ENCODE assay signal across 16 cellular contexts in genomic region chr18:47870605-47871004, GRCh38. TPM values are rescaled to one million over a fixed set of nuclear protein-coding genes. Genes with fewer than 3 reads are reported as not detected.
DNase-seq lines count a peak whose midpoint lies in the region; ATAC-seq, FAIRE-seq and TF ChIP-seq lines count a peak whose summit lies in the region.
"Had no signal": no experiment of that assay in that cellular context is flagged by ENCODE, and none has a peak within 500 bp of the region (broad histone marks: within the 10 kb centered on the region; RNA-seq: fewer than 3 reads in every experiment).

No MANE protein-coding gene starts in this region.

- intact Hi-C loops in endothelial cell of umbilical vein (cut with micrococcal nuclease) = no loop called here

- H3K9me1 ChIP-seq in endothelial cell of umbilical vein (replicated peaks; ENCODE audit: control insufficient read depth, extremely low read depth, insufficient read depth, low read length) = peaks cover 6% of the 10 kb centered on the region

- peaks cover 55% of the 10 kb centered on the region for H3K4me1 Mint-ChIP-seq in activated naive CD8-positive, alpha-beta T cell (ENCODE audit: low read depth)
- H3K4me1 Mint-ChIP-seq in activated naive CD8-positive, alpha-beta T cell treated with anti-CD3 and anti-CD28 coated beads for 36 hours = peaks cover 37% of the 10 kb centered on the region
- H3K4me1 Mint-ChIP-seq in stimulated activated effector memory CD8-positive, alpha-beta T cell treated with anti-CD3 and anti-CD28 coated beads, Interleukin-12 subunit alpha, Interleukin-12 subunit beta, amount 100 ng/mL, for 72 hours = peaks cover 27% of the 10 kb centered on the region

- H4K20me1 ChIP-seq in OCI-LY3 (ENCODE audit: insufficient read depth, low read length) (peaks cover 40% of the 10 kb centered on the region), endothelial cell of umbilical vein (replicated peaks; ENCODE audit: control insufficient read depth, extremely low read depth, insufficient read depth, low read length) (no peaks in the 10 kb centered on the region)

- peak overlapping the region; percentile 41 for H3K27ac Mint-ChIP-seq in activated naive CD8-positive, alpha-beta T cell
- no peak overlapping the region for H3K27ac Mint-ChIP-seq in activated naive CD8-positive, alpha-beta T cell treated with anti-CD3 and anti-CD28 coated beads for 36 hours
- H3K27ac Mint-ChIP-seq in stimulated activated effector memory CD8-positive, alpha-beta T cell treated with anti-CD3 and anti-CD28 coated beads, Interleukin-12 subunit alpha, Interleukin-12 subunit beta, amount 100 ng/mL, for 72 hours = peak overlapping the region; percentile 15
- H3K27ac Mint-ChIP-seq: dendritic cell treated with granulocyte-macrophage colony-stimulating factor and Interleukin-4, amounts not matched to agents 40 ng/mL and 50 ng/mL, for 4 days had no signal

- no peak for FAIRE-seq in endothelial cell of umbilical vein (lab: Jason Lieb, UNC)

- H3K4me1 ChIP-seq in OCI-LY3 (ENCODE audit: low read length) (no peaks in the 10 kb centered on the region), endothelial cell of umbilical vein (ENCODE audit: control insufficient read depth, extremely low read depth, insufficient read depth, low read length) (peaks cover 2% of the 10 kb centered on the region)

- dilution Hi-C loops in endothelial cell of umbilical vein (cut with MboI; ENCODE audit: extremely low pct_ligation_motif_present, low sequenced_read_pairs) = no loop called here

- BruUV-seq in endothelial cell of umbilical vein (replicated peaks; lab: Mats Ljungman, UMichigan) = no TSS peak

- peak; percentile 38 for TF ChIP-seq CTCF in OCI-LY3 (IDR thresholded peaks at IDR 0.05; ENCODE audit: low read depth, low read length)
- TF ChIP-seq CTCF in endothelial cell of umbilical vein (IDR thresholded peaks at IDR 0.05; ENCODE audit: extremely low read depth in 1 of 2, insufficient read depth in 1 of 2, low read depth in 1 of 2, low read length in 2 of 2) = no peak

- POLR2A ChIA-PET in endothelial cell of umbilical vein (lab: Charles Lee) = interaction anchor here (0.6 kb wide), 1 partner anchor 19 kb away, joined by 3 read pairs; no protein-coding TSS in a partner anchor

- H3K79me2 ChIP-seq in OCI-LY3 (ENCODE audit: low read length) = peaks cover 19% of the 10 kb centered on the region
- peaks cover 34% of the 10 kb centered on the region for H3K79me2 ChIP-seq in endothelial cell of umbilical vein (ENCODE audit: control insufficient read depth, insufficient read depth, low read length)

- H3K4me2 ChIP-seq in OCI-LY3 (ENCODE audit: low read length) (no peak overlapping the region), endothelial cell of umbilical vein (ENCODE audit: insufficient read depth, low read length) (no peak overlapping the region)

- H3K27ac ChIP-seq in OCI-LY3 (ENCODE audit: low read length) (no peak overlapping the region), endothelial cell of umbilical vein (ENCODE audit: insufficient read depth, low read depth, low read length) (no peak overlapping the region)
- H3K27ac ChIP-seq: RWPE1 had no signal

- H3K27me3 Mint-ChIP-seq in activated naive CD8-positive, alpha-beta T cell = no peaks in the 10 kb centered on the region
- no peaks in the 10 kb centered on the region for H3K27me3 Mint-ChIP-seq in activated naive CD8-positive, alpha-beta T cell treated with anti-CD3 and anti-CD28 coated beads for 36 hours
- H3K27me3 Mint-ChIP-seq: CD8-positive, alpha-beta memory T cell; dendritic cell treated with granulocyte-macrophage colony-stimulating factor and Interleukin-4, amounts not matched to agents 40 ng/mL and 50 ng/mL, for 4 days had no signal

- no peak overlapping the region for H3K4me3 ChIP-seq in OCI-LY3 (ENCODE audit: low read length)
- H3K4me3 ChIP-seq in endothelial cell of umbilical vein (replicated peaks in 1 of 3; ENCODE audit: insufficient read depth in 1 of 3, low read depth in 1 of 3, low read length in 3 of 3) = no peak overlapping the region
- H3K4me3 ChIP-seq: gastroesophageal sphincter had no signal

- H2AFZ ChIP-seq in OCI-LY3 (ENCODE audit: low read depth, low read length) (no peak overlapping the region), endothelial cell of umbilical vein (ENCODE audit: low read depth, low read length) (no peak overlapping the region)

- peak; percentile 78 for ATAC-seq in stimulated activated effector memory CD8-positive, alpha-beta T cell treated with anti-CD3 and anti-CD28 coated beads, Interleukin-12 subunit alpha, Interleukin-12 subunit beta, amount 100 ng/mL, for 72 hours
- ATAC-seq: gastroesophageal sphincter had no signal

- H3K9ac ChIP-seq in OCI-LY3 (ENCODE audit: low read length) (no peak overlapping the region), endothelial cell of umbilical vein (replicated peaks; ENCODE audit: extremely low read depth, insufficient read depth, low read length) (no peak overlapping the region)

- H3K36me3 Mint-ChIP-seq in activated naive CD8-positive, alpha-beta T cell = peaks cover 15% of the 10 kb centered on the region
- H3K36me3 Mint-ChIP-seq in activated naive CD8-positive, alpha-beta T cell treated with anti-CD3 and anti-CD28 coated beads for 36 hours = peaks cover 19% of the 10 kb centered on the region
- peaks cover 64% of the 10 kb centered on the region for H3K36me3 Mint-ChIP-seq in stimulated activated effector memory CD8-positive, alpha-beta T cell treated with anti-CD3 and anti-CD28 coated beads, Interleukin-12 subunit alpha, Interleukin-12 subunit beta, amount 100 ng/mL, for 72 hours

- CTCF ChIA-PET in endothelial cell of umbilical vein (lab: Charles Lee) = interaction anchor here (0.9 to 1.6 kb wide), 9 partner anchors 9 to 117 kb away, joined by 3 to 6 read pairs (median 4); partner anchors contain the start of gene SMAD2

- H3K9me3 Mint-ChIP-seq in activated naive CD8-positive, alpha-beta T cell (ENCODE audit: low read depth) = no peaks in the 10 kb centered on the region
- no peaks in the 10 kb centered on the region for H3K9me3 Mint-ChIP-seq in activated naive CD8-positive, alpha-beta T cell treated with anti-CD3 and anti-CD28 coated beads for 36 hours
- no peaks in the 10 kb centered on the region for H3K9me3 Mint-ChIP-seq in stimulated activated effector memory CD8-positive, alpha-beta T cell treated with anti-CD3 and anti-CD28 coated beads, Interleukin-12 subunit alpha, Interleukin-12 subunit beta, amount 100 ng/mL, for 72 hours
- H3K9me3 Mint-ChIP-seq: CD8-positive, alpha-beta memory T cell; dendritic cell treated with granulocyte-macrophage colony-stimulating factor and Interleukin-4, amounts not matched to agents 40 ng/mL and 50 ng/mL, for 4 days; neural crest cell had no signal

- H3K9me3 ChIP-seq in OCI-LY3 (ENCODE audit: insufficient read depth, low read length) (no peaks in the 10 kb centered on the region), endothelial cell of umbilical vein (replicated peaks; ENCODE audit: control insufficient read depth, insufficient read depth, low read length) (no peaks in the 10 kb centered on the region)
- H3K9me3 ChIP-seq: gastroesophageal sphincter had no signal

- TF ChIP-seq POLR2A in endothelial cell of umbilical vein (IDR thresholded peaks at IDR 0.05; ENCODE audit: low read depth, low read length) = no peak

- H3K27me3 ChIP-seq in OCI-LY3 (ENCODE audit: low read depth, low read length) (no peaks in the 10 kb centered on the region), endothelial cell of umbilical vein (ENCODE audit: control insufficient read depth in 2 of 2, insufficient read depth in 2 of 2, low read length in 2 of 2) (no peaks in the 10 kb centered on the region)
- H3K27me3 ChIP-seq: gastroesophageal sphincter had no signal

- H3K4me3 Mint-ChIP-seq in activated naive CD8-positive, alpha-beta T cell = no peak overlapping the region
- no peak overlapping the region for H3K4me3 Mint-ChIP-seq in activated naive CD8-positive, alpha-beta T cell treated with anti-CD3 and anti-CD28 coated beads for 36 hours
- no peak overlapping the region for H3K4me3 Mint-ChIP-seq in stimulated activated effector memory CD8-positive, alpha-beta T cell treated with anti-CD3 and anti-CD28 coated beads, Interleukin-12 subunit alpha, Interleukin-12 subunit beta, amount 100 ng/mL, for 72 hours
- H3K4me3 Mint-ChIP-seq: CD8-positive, alpha-beta memory T cell; dendritic cell treated with granulocyte-macrophage colony-stimulating factor and Interleukin-4, amounts not matched to agents 40 ng/mL and 50 ng/mL, for 4 days; neural crest cell had no signal

- DNase-seq in activated naive CD8-positive, alpha-beta T cell treated with anti-CD3 and anti-CD28 coated beads for 36 hours = no peak
- peak; percentile 23 for DNase-seq in endothelial cell of umbilical vein (ENCODE audit: low read depth, low spot score)
- no peak for DNase-seq in stimulated activated effector memory CD8-positive, alpha-beta T cell treated with anti-CD3 and anti-CD28 coated beads, Interleukin-12 subunit alpha, Interleukin-12 subunit beta, amount 100 ng/mL, for 72 hours (ENCODE audit: low spot score in 2 of 2)
- DNase-seq in Kasumi-1 (lab: John Stamatoyannopoulos, UW) = no peak
- DNase-seq in NCI-H2107 (lab: John Stamatoyannopoulos, UW) = no peak
- DNase-seq: activated CD4-positive, alpha-beta T cell treated with anti-CD3 and anti-CD28 coated beads, Interleukin-2, amount 50 U/mL, for 1 hour; CD8-positive, alpha-beta memory T cell; H7; mesenchymal stem cell; NCI-H187 treated with DMSO at 0.1 percent for 48 hours had no signal

- peaks cover 14% of the 10 kb centered on the region for H3K36me3 ChIP-seq in OCI-LY3 (replicated peaks; ENCODE audit: low read depth, low read length)
- peaks cover 0 to 8% of the 10 kb centered on the region in 2 experiments for H3K36me3 ChIP-seq in endothelial cell of umbilical vein (ENCODE audit: control insufficient read depth in 2 of 2, extremely low read depth in 1 of 2, insufficient read depth in 2 of 2, low read length in 2 of 2)

TF ChIP-seq in endothelial cell of umbilical vein, 7 proteins besides CTCF, POLR2A, EP300 and RAD21:
- TF ChIP-seq FOS (IDR thresholded peaks at IDR 0.05; ENCODE audit: borderline replicate concordance, insufficient read depth, low read length) = peak; percentile 14
- TF ChIP-seq MYC (IDR thresholded peaks at IDR 0.05; ENCODE audit: low read depth, low read length) = no peak
TF ChIP-seq in endothelial cell of umbilical vein: peak in this region for 1.

RNA-seq across cellular contexts. Expression of gene SMAD2, which starts 59.9 kb away (rescaled TPM):
- 100 to 1,000 TPM; 101 to 105 TPM for total RNA-seq in activated naive CD8-positive, alpha-beta T cell treated with anti-CD3 and anti-CD28 coated beads for 36 hours
- total RNA-seq in endothelial cell of umbilical vein = 110 and 123 TPM in 2 replicates
- polyA plus RNA-seq in endothelial cell of umbilical vein = 33.0 and 40.3 TPM in 2 replicates
- 50.0 and 52.2 TPM in 2 replicates for polyA plus RNA-seq in endothelial cell of umbilical vein (2011; cell fraction: cytosol; rRNA removed)
- 45.9 and 52.3 TPM in 2 replicates for polyA plus RNA-seq in endothelial cell of umbilical vein (2011; cell fraction: nucleus; rRNA removed)
- polyA plus RNA-seq in endothelial cell of umbilical vein (2012) = 63.9 and 77.6 TPM in 2 replicates
- polyA minus RNA-seq in endothelial cell of umbilical vein = 96.1 and 114 TPM in 2 replicates
- 154 TPM for polyA minus RNA-seq in endothelial cell of umbilical vein (2011; cell fraction: cytosol; rRNA and poly(A)+ RNA removed)
- polyA minus RNA-seq in endothelial cell of umbilical vein (2011; cell fraction: nucleus; rRNA and poly(A)+ RNA removed) = 70.3 and 121 TPM in 2 replicates
